28 cellular contexts compared by ENCODE assay signal in genomic region chr17:61644800-61645774, GRCh38. TPM values are rescaled to one million over a fixed set of nuclear protein-coding genes. Genes with fewer than 3 reads are reported as not detected.
"Had no signal": no experiment of that assay in that cellular context is flagged by ENCODE, and none has a peak within 500 bp of the region (broad histone marks: within the 10 kb centered on the region; RNA-seq: fewer than 3 reads in every experiment).

No MANE protein-coding gene starts in this region.

- H3K27me3 ChIP-seq: colonic mucosa, neural progenitor cell, tibial nerve had no signal

- H3K4me1 Mint-ChIP-seq: endodermal cell; neural progenitor cell; stimulated activated effector memory CD8-positive, alpha-beta T cell treated with anti-CD3 and anti-CD28 coated beads, Interleukin-12 subunit alpha, Interleukin-12 subunit beta, amount 100 ng/mL, for 72 hours had no signal

- H3K27ac ChIP-seq: colonic mucosa, heart left ventricle, neural progenitor cell, pancreas, tibial nerve, upper lobe of right lung had no signal

- H3K4me3 Mint-ChIP-seq: endodermal cell; natural killer cell treated with Interleukin-12 subunit alpha and Interleukin-12 subunit beta and Interleukin-15 and Interleukin-18, amount 100 ng/mL, for 72 hours; neural progenitor cell; stimulated activated effector memory CD8-positive, alpha-beta T cell treated with anti-CD3 and anti-CD28 coated beads, Interleukin-12 subunit alpha, Interleukin-12 subunit beta, amount 100 ng/mL, for 72 hours; stimulated activated naive CD8-positive, alpha-beta T cell treated with anti-CD3 and anti-CD28 coated beads, Interleukin-15, Interleukin-2, amounts not matched to agents 100 ng/mL and 50 ng/mL, for 24 hours had no signal

- FAIRE-seq: endothelial cell of umbilical vein, pancreas had no signal

- H3K9me3 Mint-ChIP-seq: natural killer cell treated with Interleukin-12 subunit alpha and Interleukin-12 subunit beta and Interleukin-15 and Interleukin-18, amount 100 ng/mL, for 72 hours; stimulated activated effector memory CD8-positive, alpha-beta T cell treated with anti-CD3 and anti-CD28 coated beads, Interleukin-12 subunit alpha, Interleukin-12 subunit beta, amount 100 ng/mL, for 72 hours had no signal

- H3K36me3 ChIP-seq: colonic mucosa, heart left ventricle, neural progenitor cell, pancreas, tibial nerve, upper lobe of right lung had no signal

- H3K36me3 Mint-ChIP-seq: natural killer cell treated with Interleukin-12 subunit alpha and Interleukin-12 subunit beta and Interleukin-15 and Interleukin-18, amount 100 ng/mL, for 72 hours; neural progenitor cell; stimulated activated effector memory CD8-positive, alpha-beta T cell treated with anti-CD3 and anti-CD28 coated beads, Interleukin-12 subunit alpha, Interleukin-12 subunit beta, amount 100 ng/mL, for 72 hours had no signal

- H3K27ac Mint-ChIP-seq: endodermal cell; natural killer cell treated with Interleukin-12 subunit alpha and Interleukin-12 subunit beta and Interleukin-15 and Interleukin-18, amount 100 ng/mL, for 72 hours; neural progenitor cell; progenitor cell of endocrine pancreas; stimulated activated effector memory CD8-positive, alpha-beta T cell treated with anti-CD3 and anti-CD28 coated beads, Interleukin-12 subunit alpha, Interleukin-12 subunit beta, amount 100 ng/mL, for 72 hours; stimulated activated naive CD8-positive, alpha-beta T cell treated with anti-CD3 and anti-CD28 coated beads, Interleukin-15, Interleukin-2, amounts not matched to agents 100 ng/mL and 50 ng/mL, for 24 hours had no signal

- H3K4me3 ChIP-seq: colonic mucosa, heart left ventricle, lung, neural progenitor cell, pancreas, tibial nerve, upper lobe of right lung had no signal

- DNase-seq: colonic mucosa; dermis blood vessel endothelial cell; endodermal cell; erythroblast; foreskin melanocyte; heart left ventricle; hippocampal formation; left colon; left ventricle myocardium superior; mesenchymal stem cell; midbrain; nucleus accumbens; pancreas; right cardiac atrium; stimulated activated CD4-positive, alpha-beta T cell treated with anti-CD3 and anti-CD28 coated beads, Interleukin-4, amount 100 ng/mL, for 1 hour; stimulated activated CD8-positive, alpha-beta memory T cell treated with anti-CD3 and anti-CD28 coated beads, Interleukin-4, amount 100 ng/mL, for 48 hours; upper lobe of right lung had no signal

- H2AFZ ChIP-seq: neural progenitor cell had no signal

- H3K4me1 ChIP-seq: colonic mucosa, heart left ventricle, neural progenitor cell, pancreas, tibial nerve, upper lobe of right lung had no signal

- ATAC-seq: heart left ventricle; left colon; left ventricle myocardium superior; natural killer cell treated with Interleukin-12 subunit alpha and Interleukin-12 subunit beta and Interleukin-15 and Interleukin-18, amount 100 ng/mL, for 72 hours; pancreas; right cardiac atrium; stimulated activated effector memory CD8-positive, alpha-beta T cell treated with anti-CD3 and anti-CD28 coated beads, Interleukin-12 subunit alpha, Interleukin-12 subunit beta, amount 100 ng/mL, for 72 hours; upper lobe of right lung had no signal

- H3K9me3 ChIP-seq: colonic mucosa, pancreas, upper lobe of right lung had no signal

- H3K4me2 ChIP-seq: neural progenitor cell had no signal

RNA-seq across cellular contexts. Expression of gene NACA2, which starts 54.1 kb away (rescaled TPM):
- total RNA-seq: dermis blood vessel endothelial cell; endodermal cell; endothelial cell of umbilical vein; glomerular endothelial cell; heart left ventricle; kidney epithelial cell; left colon; left ventricle myocardium superior; lung; natural killer cell treated with Interleukin-12 subunit alpha and Interleukin-12 subunit beta and Interleukin-15 and Interleukin-18, amount 100 ng/mL, for 72 hours; pancreas; progenitor cell of endocrine pancreas; right cardiac atrium; temporal lobe; tibial nerve; upper lobe of right lung had no signal
- polyA plus RNA-seq: endothelial cell of umbilical vein, right cardiac atrium had no signal
